ENCODE assay signal across 19 cellular contexts in genomic region chr4:118754890-118755289, GRCh38.
DNase-seq lines count a peak whose midpoint lies in the region; ATAC-seq and TF ChIP-seq lines count a peak whose summit lies in the region.
"Had no signal": no experiment of that assay in that cellular context is flagged by ENCODE, and none has a peak within 500 bp of the region (broad histone marks: within the 10 kb centered on the region; RNA-seq: fewer than 3 reads in every experiment).

No MANE protein-coding gene starts in this region.

- no peak overlapping the region for H3K4me2 ChIP-seq in GM23338

- no peaks in the 10 kb centered on the region for H3K9me2 ChIP-seq in GM23338 (ENCODE audit: insufficient read depth)

- H3K9me3 ChIP-seq in stomach smooth muscle (ENCODE audit: control insufficient read depth in 2 of 2, low read length in 2 of 2), result no peaks in the 10 kb centered on the region

- H3K27me3 ChIP-seq in GM23338 (ENCODE audit: insufficient read depth) (no peaks in the 10 kb centered on the region), stomach smooth muscle (ENCODE audit: control insufficient read depth in 1 of 2, insufficient read depth in 2 of 2, low read length in 2 of 2) (no peaks in the 10 kb centered on the region)

- peak overlapping the region; percentile 16; the same call in 1 of the 2 replicates for H3K27ac ChIP-seq in GM23338 (ENCODE audit: low read depth)
- H3K27ac ChIP-seq in stomach smooth muscle (ENCODE audit: low read length), result peak overlapping the region; percentile 75

- H2AFZ ChIP-seq in GM23338, result no peak overlapping the region

- H4K20me1 ChIP-seq in GM23338 (replicated peaks; ENCODE audit: insufficient read depth), result no peaks in the 10 kb centered on the region

- no peaks in the 10 kb centered on the region for H3K79me2 ChIP-seq in GM23338 (replicated peaks; ENCODE audit: insufficient read depth)

- H3K36me3 ChIP-seq in GM23338 (ENCODE audit: insufficient read depth) (peaks cover 24% of the 10 kb centered on the region; the same call in 1 of the 2 replicates), stomach smooth muscle (ENCODE audit: control insufficient read depth in 2 of 2, insufficient read depth in 2 of 2, low read length in 2 of 2) (peaks cover 2 to 6% of the 10 kb centered on the region in 2 donors)

- H3K27me3 Mint-ChIP-seq in GM23338 (ENCODE audit: insufficient read depth, low read depth, poor library complexity) (no peaks in the 10 kb centered on the region), chondrocyte (ENCODE audit: low read depth) (no peaks in the 10 kb centered on the region), type B pancreatic cell (no peaks in the 10 kb centered on the region)
- H3K27me3 Mint-ChIP-seq: activated CD4-positive, alpha-beta T cell treated with anti-CD3 and anti-CD28 coated beads, Interleukin-2, amount 10 ng/mL, durations not matched to agents 7 days and 5 days; dendritic cell treated with granulocyte-macrophage colony-stimulating factor and Interleukin-4, amounts not matched to agents 40 ng/mL and 50 ng/mL, for 4 days had no signal

- H3K4me3 ChIP-seq in GM23338 (no peak overlapping the region), stomach smooth muscle (ENCODE audit: low read length in 2 of 2) (no peak overlapping the region)

- H3K4me1 Mint-ChIP-seq in GM23338 (peaks cover 20% of the 10 kb centered on the region; the same call in 2 of the 3 replicates), chondrocyte (ENCODE audit: low read depth) (peaks cover 73% of the 10 kb centered on the region), type B pancreatic cell (ENCODE audit: unreplicated experiment) (peaks cover 28% of the 10 kb centered on the region)
- H3K4me1 Mint-ChIP-seq: activated CD4-positive, alpha-beta T cell treated with anti-CD3 and anti-CD28 coated beads, Interleukin-2, amount 10 ng/mL, durations not matched to agents 7 days and 5 days had no signal

- no peaks in the 10 kb centered on the region for H3K9me3 Mint-ChIP-seq in GM23338
- H3K9me3 Mint-ChIP-seq in chondrocyte (ENCODE audit: low read depth), result no peaks in the 10 kb centered on the region
- no peaks in the 10 kb centered on the region for H3K9me3 Mint-ChIP-seq in type B pancreatic cell
- H3K9me3 Mint-ChIP-seq: activated CD4-positive, alpha-beta T cell treated with anti-CD3 and anti-CD28 coated beads, Interleukin-2, amount 10 ng/mL, durations not matched to agents 7 days and 5 days; CD8-positive, alpha-beta T cell; dendritic cell treated with granulocyte-macrophage colony-stimulating factor and Interleukin-4, amounts not matched to agents 40 ng/mL and 50 ng/mL, for 4 days had no signal

- ATAC-seq in GM23338 (no peak), omental fat pad (ENCODE audit: low FRiP score) (peak; percentile 61), GM18867 (IDR thresholded peaks at IDR 0.05; ENCODE audit: unreplicated experiment) (no peak), HG02884 (IDR thresholded peaks at IDR 0.05; ENCODE audit: unreplicated experiment) (no peak)
- ATAC-seq: CD8-positive, alpha-beta T cell; left lobe of liver had no signal

- no peak overlapping the region for H3K9ac ChIP-seq in stomach smooth muscle (ENCODE audit: low read length in 2 of 2)

- H3K4me1 ChIP-seq in GM23338 (ENCODE audit: insufficient read depth) (peaks cover 10% of the 10 kb centered on the region), stomach smooth muscle (ENCODE audit: control insufficient read depth, insufficient read depth, low read length) (peaks cover 14% of the 10 kb centered on the region)

- H3K36me3 Mint-ChIP-seq in GM23338 (ENCODE audit: low read depth) (peaks cover 21% of the 10 kb centered on the region), chondrocyte (ENCODE audit: low read depth) (peaks cover 38% of the 10 kb centered on the region), type B pancreatic cell (peaks cover 40% of the 10 kb centered on the region)

- H3F3A ChIP-seq in GM23338 (replicated peaks; ENCODE audit: low read depth), result no peaks in the 10 kb centered on the region; the same call in 1 of the 2 replicates

- TF ChIP-seq CTCF in GM23338 (conservative IDR thresholded peaks at IDR 0.05; ENCODE audit: low read depth in 2 of 2), result no peak
- no peak for TF ChIP-seq CTCF in chondrocyte (IDR thresholded peaks at IDR 0.05)
- no peak for TF ChIP-seq CTCF in omental fat pad (IDR thresholded peaks at IDR 0.05)
- no peak for TF ChIP-seq CTCF in type B pancreatic cell (conservative IDR thresholded peaks at IDR 0.05)

- peak overlapping the region; percentile 64 for H3K27ac Mint-ChIP-seq in GM23338
- peak overlapping the region; percentile 27 for H3K27ac Mint-ChIP-seq in chondrocyte (ENCODE audit: unreplicated experiment)
- no peak overlapping the region for H3K27ac Mint-ChIP-seq in type B pancreatic cell
- H3K27ac Mint-ChIP-seq: activated CD4-positive, alpha-beta T cell treated with anti-CD3 and anti-CD28 coated beads, Interleukin-2, amount 10 ng/mL, durations not matched to agents 7 days and 5 days; CD8-positive, alpha-beta T cell; dendritic cell treated with granulocyte-macrophage colony-stimulating factor and Interleukin-4, amounts not matched to agents 40 ng/mL and 50 ng/mL, for 4 days had no signal

- no peak overlapping the region for H3K4me3 Mint-ChIP-seq in GM23338
- H3K4me3 Mint-ChIP-seq in chondrocyte (ENCODE audit: unreplicated experiment), result no peak overlapping the region
- no peak overlapping the region for H3K4me3 Mint-ChIP-seq in type B pancreatic cell
- H3K4me3 Mint-ChIP-seq: activated CD4-positive, alpha-beta T cell treated with anti-CD3 and anti-CD28 coated beads, Interleukin-2, amount 10 ng/mL, durations not matched to agents 7 days and 5 days; CD8-positive, alpha-beta T cell; dendritic cell treated with granulocyte-macrophage colony-stimulating factor and Interleukin-4, amounts not matched to agents 40 ng/mL and 50 ng/mL, for 4 days had no signal

- DNase-seq in GM23338 (ENCODE audit: low spot score) (no peak), chondrocyte (ENCODE audit: low spot score) (no peak), omental fat pad (ENCODE audit: low spot score) (no peak), type B pancreatic cell (ENCODE audit: extremely low spot score, unreplicated experiment) (no peak), T-helper 2 cell (no peak)
- DNase-seq: activated CD4-positive, alpha-beta T cell treated with anti-CD3 and anti-CD28 coated beads, Interleukin-2, amount 10 ng/mL, durations not matched to agents 7 days and 5 days; activated effector memory CD4-positive, alpha-beta T cell treated with anti-CD3 and anti-CD28 coated beads, Interleukin-2, amount 50 U/mL, for 16 hours; CD8-positive, alpha-beta T cell; foreskin melanocyte; NCI-H2107; NCI-H524; nucleus accumbens; RPMI8226; stimulated activated CD4-positive, alpha-beta T cell treated with anti-CD3 and anti-CD28 coated beads, Interleukin-4, amount 100 ng/mL, for 1 hour had no signal

TF ChIP-seq in GM23338, 12 proteins besides CTCF, POLR2A, EP300 and RAD21 (continues in another document):
- no peak for TF ChIP-seq STAT1 (IDR thresholded peaks at IDR 0.05; ENCODE audit: unreplicated experiment)
- TF ChIP-seq JUNB (IDR thresholded peaks at IDR 0.05; ENCODE audit: unreplicated experiment), result no peak
- no peak for TF ChIP-seq EZH2 (IDR thresholded peaks at IDR 0.05; ENCODE audit: low read depth, unreplicated experiment)
- no peak for TF ChIP-seq ZNF114 (CRISPR knock-in tag; IDR thresholded peaks at IDR 0.05)
- no peak for TF ChIP-seq EZH2phosphoT487 (IDR thresholded peaks at IDR 0.05; ENCODE audit: unreplicated experiment)
